ENCODE assay signal across 22 cellular contexts in the genomic region with DNA sequence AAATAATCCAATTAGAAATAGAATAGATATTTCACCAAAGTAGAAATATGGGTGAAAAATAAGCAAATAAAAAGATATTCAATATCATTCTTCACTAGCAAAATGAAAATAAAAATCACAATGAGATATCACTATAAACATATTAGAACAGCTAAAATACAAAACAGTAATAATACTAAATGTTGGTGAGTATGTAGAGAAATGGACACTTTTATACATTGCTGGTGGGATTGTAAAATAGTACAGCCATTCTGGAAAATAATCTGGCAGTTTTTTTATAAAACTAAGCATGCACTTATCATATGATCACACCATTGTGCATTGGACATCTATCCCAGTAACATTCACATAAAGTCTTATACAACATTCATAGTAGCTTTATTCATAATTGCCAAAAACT.
"Had no signal": no experiment of that assay in that cellular context is flagged by ENCODE, and none has a peak within 500 bp of the region (broad histone marks: within the 10 kb centered on the region; RNA-seq: fewer than 3 reads in every experiment).

No MANE protein-coding gene starts in this region.

- H3K9me3 Mint-ChIP-seq: memory B cell; mesothelial cell of epicardium; natural killer cell treated with Interleukin-12 subunit alpha and Interleukin-12 subunit beta and Interleukin-15 and Interleukin-18, amount 100 ng/mL, for 72 hours; neural progenitor cell had no signal

- H3K9me3 ChIP-seq: gastroesophageal sphincter, left ventricle myocardium inferior, lower lobe of right lung, ovary, stomach, thoracic aorta, transverse colon had no signal

- H3K4me3 ChIP-seq: dorsolateral prefrontal cortex, gastroesophageal sphincter, left ventricle myocardium inferior, lower lobe of right lung, neural progenitor cell, ovary, stomach, thoracic aorta, transverse colon had no signal

- H3K4me3 Mint-ChIP-seq: memory B cell; mesothelial cell of epicardium; natural killer cell treated with Interleukin-12 subunit alpha and Interleukin-12 subunit beta and Interleukin-15 and Interleukin-18, amount 100 ng/mL, for 72 hours; neural progenitor cell had no signal

- H3K4me1 Mint-ChIP-seq: memory B cell, mesothelial cell of epicardium had no signal

- H3K27ac Mint-ChIP-seq: memory B cell; mesothelial cell of epicardium; natural killer cell treated with Interleukin-12 subunit alpha and Interleukin-12 subunit beta and Interleukin-15 and Interleukin-18, amount 100 ng/mL, for 72 hours; neural progenitor cell had no signal

- DNase-seq: cortex of kidney; dorsolateral prefrontal cortex; effector CD8-positive, alpha-beta T cell; glutamatergic neuron; left cardiac atrium; left ventricle myocardium inferior; lower lobe of right lung; nucleus accumbens; ovary; right cardiac atrium; small intestine; stimulated activated CD4-positive, alpha-beta T cell treated with anti-CD3 and anti-CD28 coated beads, Interleukin-12 subunit alpha, Interleukin-12 subunit beta, amount 100 ng/mL, for 4 hours; stimulated activated naive CD4-positive, alpha-beta T cell; stomach; substantia nigra; transverse colon had no signal

- ATAC-seq: gastroesophageal sphincter; left cardiac atrium; lower lobe of right lung; natural killer cell treated with Interleukin-12 subunit alpha and Interleukin-12 subunit beta and Interleukin-15 and Interleukin-18, amount 100 ng/mL, for 72 hours; right cardiac atrium had no signal

- H3K36me3 Mint-ChIP-seq: memory B cell; mesothelial cell of epicardium; natural killer cell treated with Interleukin-12 subunit alpha and Interleukin-12 subunit beta and Interleukin-15 and Interleukin-18, amount 100 ng/mL, for 72 hours; neural progenitor cell had no signal

- H3K36me3 ChIP-seq: gastroesophageal sphincter, left ventricle myocardium inferior, lower lobe of right lung, neural progenitor cell, ovary, stomach, thoracic aorta, transverse colon had no signal

- H3K27me3 ChIP-seq: neural progenitor cell, ovary, transverse colon had no signal

- H3K4me1 ChIP-seq: gastroesophageal sphincter, left ventricle myocardium inferior, lower lobe of right lung, neural progenitor cell, stomach, transverse colon had no signal

- H3K27ac ChIP-seq: dorsolateral prefrontal cortex, gastroesophageal sphincter, left ventricle myocardium inferior, lower lobe of right lung, neural progenitor cell, ovary, stomach, thoracic aorta, transverse colon had no signal
